In genomic region chr6:10617008-10617696, GRCh38 we compare ENCODE assay signal across 13 cellular contexts.
DNase-seq lines count a peak whose midpoint lies in the region; ATAC-seq and TF ChIP-seq lines count a peak whose summit lies in the region.
"Had no signal": no experiment of that assay in that cellular context is flagged by ENCODE, and none has a peak within 500 bp of the region (broad histone marks: within the 10 kb centered on the region; RNA-seq: fewer than 3 reads in every experiment).

No MANE protein-coding gene starts in this region.

- ATAC-seq in Right ventricle myocardium superior (ENCODE audit: poor library complexity), result no peak
- peak; percentile 60 for ATAC-seq in left lung
- ATAC-seq in upper lobe of right lung, result peak; percentile 52
- ATAC-seq: CD8-positive, alpha-beta T cell had no signal

- H3K27ac ChIP-seq in left lung, result no peak overlapping the region
- no peak overlapping the region for H3K27ac ChIP-seq in trophoblast cell (ENCODE audit: low read depth, low read length)
- H3K27ac ChIP-seq in upper lobe of right lung, result no peak overlapping the region
- H3K27ac ChIP-seq: 22Rv1 had no signal

- no peak overlapping the region for H3K14ac ChIP-seq in trophoblast cell (ENCODE audit: low read length)

- H4K8ac ChIP-seq in trophoblast cell (ENCODE audit: low read depth, low read length), result no peak overlapping the region

- H3K18ac ChIP-seq in trophoblast cell (ENCODE audit: low read length), result no peak overlapping the region

- H3K79me1 ChIP-seq in trophoblast cell (ENCODE audit: low read length), result no peaks in the 10 kb centered on the region

- H2BK5ac ChIP-seq in trophoblast cell (ENCODE audit: low read depth, low read length, poor library complexity), result no peak overlapping the region

- H3K23ac ChIP-seq in trophoblast cell (ENCODE audit: low read length), result no peak overlapping the region

- DNase-seq in Right ventricle myocardium superior (peak; percentile 42), cardiac septum (ENCODE audit: low spot score) (no peak), left lung (peak; percentile 40 to 81), trophoblast cell (peak; percentile 56 to 79), upper lobe of right lung (peak; percentile 67), NCI-H524 (lab: John Stamatoyannopoulos, UW) (no peak), NCI-H2196 treated with DMSO at 0.1 percent for 48 hours (lab: John Stamatoyannopoulos, UW; ENCODE audit: unreplicated experiment) (no peak), RKO (ENCODE audit: low spot score) (no peak)
- DNase-seq: CD8-positive, alpha-beta T cell; COR-L47; GF-D8; H7 had no signal

- no peak overlapping the region for H2BK12ac ChIP-seq in trophoblast cell (ENCODE audit: low read length)

- H2BK120ac ChIP-seq in trophoblast cell (ENCODE audit: insufficient read depth, low read length, poor library complexity), result no peak overlapping the region

- H3K9ac ChIP-seq in trophoblast cell (ENCODE audit: low read length), result no peak overlapping the region

- no peak overlapping the region for H3K4ac ChIP-seq in trophoblast cell (ENCODE audit: low read depth, low read length)

- peaks cover 0 to 5% of the 10 kb centered on the region in 2 donors for H3K36me3 ChIP-seq in left lung
- H3K36me3 ChIP-seq in trophoblast cell (ENCODE audit: control insufficient read depth in 1 of 2, insufficient read depth in 2 of 2, low read length in 2 of 2), result peaks cover 9% of the 10 kb centered on the region in 2 experiments
- no peaks in the 10 kb centered on the region for H3K36me3 ChIP-seq in upper lobe of right lung

- H2AK5ac ChIP-seq in trophoblast cell (ENCODE audit: low read length), result no peak overlapping the region

- WGBS in trophoblast cell (ENCODE audit: extremely low coverage, insufficient coverage, insufficient read length), result no CpG with 5 or more reads among the region's 42 CpGs

- H3K9me3 ChIP-seq in left lung (no peaks in the 10 kb centered on the region), trophoblast cell (ENCODE audit: insufficient read depth, low read depth, low read length) (no peaks in the 10 kb centered on the region), upper lobe of right lung (no peaks in the 10 kb centered on the region)

- H3K4me2 ChIP-seq in trophoblast cell (ENCODE audit: low read length), result no peak overlapping the region

- TF ChIP-seq CTCF in left lung (IDR thresholded peaks at IDR 0.05), result no peak
- TF ChIP-seq CTCF in upper lobe of right lung (IDR thresholded peaks at IDR 0.05), result no peak

- H3K4me1 ChIP-seq in left lung, result no peaks in the 10 kb centered on the region
- peaks cover 4 to 6% of the 10 kb centered on the region in 2 experiments for H3K4me1 ChIP-seq in trophoblast cell (ENCODE audit: control insufficient read depth in 1 of 2, insufficient read depth in 2 of 2, low read length in 2 of 2)
- no peaks in the 10 kb centered on the region for H3K4me1 ChIP-seq in upper lobe of right lung

- H2AFZ ChIP-seq in trophoblast cell (ENCODE audit: insufficient read depth, low read length, poor library complexity), result no peak overlapping the region

- no peak overlapping the region for H4K91ac ChIP-seq in trophoblast cell (ENCODE audit: low read depth, low read length)

- intact Hi-C loops in Right ventricle myocardium superior (cut with DNase I) (no loop called here), cardiac septum (cut with DNase I) (no loop called here), left lung (cut with DNase I) (no loop called here), upper lobe of right lung (cut with DNase I) (no loop called here)

- H3K27me3 ChIP-seq in left lung (no peaks in the 10 kb centered on the region), trophoblast cell (ENCODE audit: insufficient read depth, low read length) (no peaks in the 10 kb centered on the region), upper lobe of right lung (no peaks in the 10 kb centered on the region)

- H3K4me3 ChIP-seq in left lung (no peak overlapping the region), trophoblast cell (ENCODE audit: low read depth, low read length) (no peak overlapping the region), upper lobe of right lung (no peak overlapping the region)

- H4K12ac ChIP-seq in trophoblast cell (ENCODE audit: low read depth, low read length), result no peak overlapping the region

- H3K79me2 ChIP-seq in trophoblast cell (ENCODE audit: control insufficient read depth, insufficient read depth, low read length, poor library complexity), result no peaks in the 10 kb centered on the region

Comparison
In these comparisons a context has a peak if more than half of its experiments do, and no peak if none do; other contexts are left out.
1. DNase-seq: peak in Right ventricle myocardium superior (single experiment), left lung (2 of 2), trophoblast cell (2 of 2) and upper lobe of right lung (single experiment); none in cardiac septum (single experiment), NCI-H524 (0 of 2), NCI-H2196 treated with DMSO at 0.1 percent for 48 hours (single experiment) and RKO (single experiment).